In genomic region chr12:102326987-102327386, GRCh38 we compare ENCODE assay signal across 19 cellular contexts.
DNase-seq lines count a peak whose midpoint lies in the region; ATAC-seq, FAIRE-seq and TF ChIP-seq lines count a peak whose summit lies in the region.
"Had no signal": no experiment of that assay in that cellular context is flagged by ENCODE, and none has a peak within 500 bp of the region (broad histone marks: within the 10 kb centered on the region; RNA-seq: fewer than 3 reads in every experiment).

No MANE protein-coding gene starts in this region.

- no peak for FAIRE-seq in H1 (lab: Jason Lieb, UNC)
- FAIRE-seq: A549 had no signal

- no peak overlapping the region for H3K18ac ChIP-seq in H1 (ENCODE audit: extremely low read depth, low read length)

- TF ChIP-seq CTCF in H1 (IDR thresholded peaks at IDR 0.05; ENCODE audit: control extremely low read depth in 1 of 3, insufficient read depth in 1 of 3, low read depth in 1 of 3, low read length in 3 of 3) (no peak), retinal pigment epithelial cell (conservative IDR thresholded peaks at IDR 0.05; ENCODE audit: low read depth, low read length) (no peak)

- no peak overlapping the region for H4K91ac ChIP-seq in H1 (replicated peaks; ENCODE audit: insufficient read length, low read length)

- H4K20me1 ChIP-seq in H1 (replicated peaks in 1 of 2; ENCODE audit: control insufficient read depth in 1 of 2, insufficient read depth in 2 of 2, low read length in 2 of 2): no peaks in the 10 kb centered on the region

- CTCF ChIA-PET in H1 (lab: Charles Lee; ENCODE audit: partially characterized antibody): no interaction called here

- no peak overlapping the region for H2BK20ac ChIP-seq in H1 (ENCODE audit: low read length)

- no peak overlapping the region for H2BK5ac ChIP-seq in H1 (ENCODE audit: low read depth, low read length)

- H2BK15ac ChIP-seq in H1 (ENCODE audit: low read length): no peak overlapping the region

- H3K36me3 ChIP-seq in H1 (ENCODE audit: control insufficient read depth in 2 of 4, insufficient read depth in 4 of 4, low read length in 3 of 4): no peaks in the 10 kb centered on the region

- no peaks in the 10 kb centered on the region for H3K23me2 ChIP-seq in H1 (ENCODE audit: low read depth, low read length)

- H3K9me3 ChIP-seq in H1 (ENCODE audit: insufficient read depth in 2 of 2, low read depth in 1 of 2, low read length in 1 of 2): no peaks in the 10 kb centered on the region
- H3K9me3 ChIP-seq: SK-N-SH had no signal

- peak; percentile 10 for DNase-seq in EL
- peak; percentile 46 for DNase-seq in NCI-H1694 (lab: John Stamatoyannopoulos, UW)
- no peak for DNase-seq in H1 (ENCODE audit: low read depth in 1 of 2, low spot score in 2 of 2)
- peak; percentile 88 for DNase-seq in retinal pigment epithelial cell (ENCODE audit: low read depth)
- no peak for DNase-seq in stimulated activated CD4-positive, alpha-beta T cell treated with anti-CD3 and anti-CD28 coated beads, Interleukin-4, amount 100 ng/mL, for 1 hour
- DNase-seq in NCI-H2107 treated with DMSO at 0.1 percent for 48 hours (lab: John Stamatoyannopoulos, UW; ENCODE audit: unreplicated experiment): no peak
- DNase-seq: H7; HFFc6; Karpas-422; MV-4-11; NCI-H1105 treated with DMSO at 0.1 percent for 48 hours; NCI-H2081 treated with DMSO at 0.1 percent for 48 hours; NK-92 treated with Interleukin-12 subunit alpha and Interleukin-12 subunit beta, amount 100 ng/mL, for 24 hours; SIG-M5; SK-N-SH; T-helper 2 cell had no signal

- H4K5ac ChIP-seq in H1 (ENCODE audit: insufficient read length, low read depth, low read length): no peak overlapping the region

- H3K79me1 ChIP-seq in H1 (ENCODE audit: low read depth, low read length): no peaks in the 10 kb centered on the region

- TF ChIP-seq EP300 in H1 (IDR thresholded peaks at IDR 0.05; ENCODE audit: borderline replicate concordance in 1 of 2, low read depth in 2 of 2, low read length in 2 of 2): no peak

- H3K23ac ChIP-seq in H1 (ENCODE audit: insufficient read length): no peak overlapping the region

- no peaks in the 10 kb centered on the region for H3K79me2 ChIP-seq in H1 (ENCODE audit: control insufficient read depth in 1 of 2, insufficient read depth in 2 of 2, low read length in 2 of 2)

- POLR2A ChIA-PET in H1 (lab: Charles Lee; ENCODE audit: partially characterized antibody): no interaction called here

- 0 out of 2 replicates have a peak overlapping the region, but pooled peaks have one; percentile 50 for H2AFZ ChIP-seq in H1 (ENCODE audit: low read length)

- 89% methylated on average over 1 of the region's 1 CpG; no CpG with 5 or more reads in 1 of the 2 experiments for WGBS in H1 (ENCODE audit: extremely low coverage in 1 of 2, insufficient coverage in 1 of 2, insufficient read length in 1 of 2, insufficient replicate concordance in 2 of 2, low coverage in 1 of 2, low lambda C conversion rate in 2 of 2, missing lambda C conversion rate in 1 of 2), 2 experiments

- no peak for TF ChIP-seq POLR2A in H1 (IDR thresholded peaks at IDR 0.05; ENCODE audit: control extremely low read depth in 1 of 2, low read depth in 2 of 2, low read length in 2 of 2)

- H3K14ac ChIP-seq in H1 (ENCODE audit: insufficient read length): no peak overlapping the region

- H3K9ac ChIP-seq in H1 (replicated peaks in 1 of 4; ENCODE audit: extremely low read depth in 1 of 4, low read depth in 3 of 4, low read length in 3 of 4): no peak overlapping the region
- H3K9ac ChIP-seq: SK-N-SH had no signal

- no peak overlapping the region for H2BK120ac ChIP-seq in H1 (replicated peaks; ENCODE audit: low read depth, low read length)

- no peak overlapping the region for H2AK5ac ChIP-seq in H1 (ENCODE audit: low read depth, low read length)

- TF ChIP-seq RAD21 in H1 (IDR thresholded peaks at IDR 0.05 in 1 of 2, conservative IDR thresholded peaks at IDR 0.05 in 1 of 2; ENCODE audit: low read depth in 2 of 2, low read length in 2 of 2): no peak

- H3K27ac ChIP-seq in H1 (ENCODE audit: low read depth, low read length): no peak overlapping the region; the same call in 1 of the 2 replicates
- H3K27ac ChIP-seq: A549 had no signal

- H3K4me2 ChIP-seq in H1 (ENCODE audit: insufficient read depth in 1 of 2, low read depth in 2 of 2, low read length in 2 of 2): no peak overlapping the region
- H3K4me2 ChIP-seq: A549, SK-N-SH had no signal

- H3K4ac ChIP-seq in H1 (replicated peaks; ENCODE audit: insufficient read length, low read depth, low read length): no peak overlapping the region

- H2BK12ac ChIP-seq in H1 (ENCODE audit: low read depth, low read length): no peak overlapping the region

- no peak overlapping the region for H4K8ac ChIP-seq in H1 (ENCODE audit: extremely low read depth, insufficient read depth, low read length)

- H3K56ac ChIP-seq in H1 (replicated peaks; ENCODE audit: insufficient read length, low read depth, low read length): no peak overlapping the region

- H3K4me1 ChIP-seq in H1 (replicated peaks in 1 of 4; ENCODE audit: control insufficient read depth in 3 of 4, insufficient read depth in 4 of 4, low read length in 3 of 4): peaks cover 0 to 2% (median 0%) of the 10 kb centered on the region in 4 experiments; a peak in 1 of 7 replicates
- H3K4me1 ChIP-seq: A549 had no signal

- ATAC-seq in HG02852 (IDR thresholded peaks at IDR 0.05; ENCODE audit: unreplicated experiment): no peak
- ATAC-seq: A549, Panc1 had no signal

- no peak overlapping the region for H3K4me3 ChIP-seq in H1 (ENCODE audit: extremely low read depth in 1 of 4, insufficient read depth in 2 of 4, low read depth in 3 of 4, low read length in 4 of 4)
- H3K4me3 ChIP-seq in retinal pigment epithelial cell (ENCODE audit: low read length): no peak overlapping the region
- H3K4me3 ChIP-seq: A549 had no signal

- H3K27me3 ChIP-seq in H1 (replicated peaks in 1 of 4; ENCODE audit: control insufficient read depth in 3 of 4, extremely low read depth in 1 of 4, insufficient read depth in 3 of 4, low read length in 3 of 4): no peaks in the 10 kb centered on the region

TF ChIP-seq in H1, 55 proteins besides CTCF, POLR2A, EP300 and RAD21:
- TF ChIP-seq RFX5 (IDR thresholded peaks at IDR 0.05; ENCODE audit: borderline replicate concordance, low read depth, low read length) (no peak), ZNF274 (IDR thresholded peaks at IDR 0.05; ENCODE audit: borderline replicate concordance, extremely low read depth, low read length) (no peak), GTF2F1 (IDR thresholded peaks at IDR 0.05; ENCODE audit: borderline replicate concordance, low read depth, low read length) (no peak), CEBPB (IDR thresholded peaks at IDR 0.05; ENCODE audit: low read depth, low read length) (no peak), SAP30 (IDR thresholded peaks at IDR 0.05; ENCODE audit: insufficient read depth, insufficient replicate concordance, low read length) (no peak), CTBP2 (IDR thresholded peaks at IDR 0.05; ENCODE audit: borderline replicate concordance, insufficient read depth, insufficient read length, low read length) (no peak), TAF1 (IDR thresholded peaks at IDR 0.05; ENCODE audit: low read depth, low read length) (no peak), RBBP5 (IDR thresholded peaks at IDR 0.05; ENCODE audit: borderline replicate concordance, low read depth, low read length) (no peak)
TF ChIP-seq in H1: peak in this region for 0.

Comparison
In these comparisons a context has a peak if more than half of its experiments do, and no peak if none do; other contexts are left out.
1. DNase-seq: peak in EL (single experiment), NCI-H1694 (single experiment) and retinal pigment epithelial cell (single experiment); none in H1 (0 of 2), stimulated activated CD4-positive, alpha-beta T cell treated with anti-CD3 and anti-CD28 coated beads, Interleukin-4, amount 100 ng/mL, for 1 hour (single experiment) and NCI-H2107 treated with DMSO at 0.1 percent for 48 hours (single experiment).